ENCODE assay signal across 8 cellular contexts in the genomic region with DNA sequence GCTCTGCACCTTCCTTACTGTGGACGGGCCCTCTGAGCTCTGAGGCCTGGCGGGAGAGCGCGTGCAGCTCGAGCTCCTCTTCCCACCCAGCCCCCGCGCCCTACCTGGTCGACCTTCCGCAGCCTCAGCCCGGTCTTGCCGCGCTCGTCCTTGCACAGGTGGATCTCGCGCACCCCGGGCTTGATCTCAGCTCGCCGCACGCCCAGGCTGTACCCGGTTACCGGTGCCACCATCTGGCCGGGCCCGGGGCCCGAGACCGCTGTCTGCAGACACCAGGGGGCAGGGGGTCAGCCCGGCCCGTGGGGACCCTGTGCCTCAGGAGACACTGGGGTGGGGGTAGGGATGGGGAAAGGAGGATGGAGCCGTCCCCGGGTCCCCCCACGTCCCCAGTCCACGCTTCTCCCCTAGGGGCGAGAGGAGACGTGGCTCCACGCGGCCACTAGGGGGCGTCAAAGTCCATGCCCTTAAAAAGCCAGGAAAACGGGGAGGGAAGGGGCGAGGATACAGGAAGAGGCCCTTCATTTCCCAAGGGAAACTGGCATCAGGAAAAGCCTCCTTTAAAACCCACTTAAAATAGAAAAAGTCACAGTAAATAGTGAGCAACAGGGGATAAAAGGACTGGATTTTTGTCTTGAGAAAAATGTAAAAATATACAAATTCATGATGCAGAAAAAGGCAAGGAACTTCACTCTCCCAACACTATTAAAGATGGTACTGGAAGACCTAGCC. TPM values are rescaled to one million over a fixed set of nuclear protein-coding genes. Genes with fewer than 3 reads are reported as not detected.
A peak's percentile ranks its signal among the peaks of the same experiment; 100 is the strongest.
DNase-seq lines count a peak whose midpoint lies in the region; ATAC-seq, FAIRE-seq and TF ChIP-seq lines count a peak whose summit lies in the region.

No MANE protein-coding gene starts in this region.

- intact Hi-C loops in GM12878 (cut with micrococcal nuclease; ENCODE audit: unreplicated experiment): loop anchor here (1.0 to 10.0 kb wide), 3 partner anchors 84 to 461 kb away; no protein-coding TSS in a partner anchor

- POLR2A ChIA-PET in GM12878 (lab: Charles Lee): no interaction called here

- peaks cover 6% of the 10 kb centered on the region; the same call in 1 of the 2 replicates for H3K4me1 ChIP-seq in GM12878 (ENCODE audit: control insufficient read depth, insufficient read depth, low read length)
- peaks cover 3% of the 10 kb centered on the region; the same call in 1 of the 2 replicates for H3K4me1 ChIP-seq in iPS DF 6.9 (ENCODE audit: control insufficient read depth, insufficient read depth, low read length)

- H3K9me3 ChIP-seq in GM12878 (replicated peaks; ENCODE audit: control insufficient read depth, insufficient read depth, low read length) (no peaks in the 10 kb centered on the region), iPS DF 6.9 (ENCODE audit: control insufficient read depth, insufficient read depth, low read length) (no peaks in the 10 kb centered on the region)

- FAIRE-seq in GM12878 (lab: Jason Lieb, UNC): no peak

- SMC1A ChIA-PET in GM12878 (lab: Charles Lee; ENCODE audit: uncharacterized antibody, unreplicated experiment): interaction anchor here (0.5 to 1.9 kb wide), 9 partner anchors 11 to 220 kb away, joined by 3 to 13 read pairs (median 4); no protein-coding TSS in a partner anchor

- no peak overlapping the region; the same call in 1 of the 2 replicates for H2AFZ ChIP-seq in GM12878 (ENCODE audit: control insufficient read depth, low read depth, low read length)

- in situ Hi-C loops in GM12878 (cut with MboI): loop anchor here (5.0 kb wide), 1 partner anchor 124 kb away; no protein-coding TSS in a partner anchor

- H3K27ac ChIP-seq in GM12878 (ENCODE audit: control insufficient read depth, insufficient read depth) (no peak overlapping the region), iPS DF 6.9 (ENCODE audit: low read length) (no peak overlapping the region)

- H4K20me1 ChIP-seq in GM12878 (ENCODE audit: control insufficient read depth, insufficient read depth): no peaks in the 10 kb centered on the region

- H3K36me3 ChIP-seq in GM12878 (ENCODE audit: control insufficient read depth in 2 of 2, insufficient read depth in 2 of 2, low read length in 1 of 2) (no peaks in the 10 kb centered on the region), iPS DF 6.9 (ENCODE audit: control insufficient read depth, insufficient read depth, low read length) (no peaks in the 10 kb centered on the region)

- peak; percentile 90 for ATAC-seq in GM12878
- no peak for ATAC-seq in HG03565 (IDR thresholded peaks at IDR 0.05; ENCODE audit: unreplicated experiment)
- ATAC-seq in HG02870 (IDR thresholded peaks at IDR 0.05; ENCODE audit: unreplicated experiment): no peak

- RAD21 ChIA-PET in GM12878 (lab: Charles Lee; ENCODE audit: unreplicated experiment): interaction anchor here (1.0 to 2.5 kb wide), 4 partner anchors 78 to 154 kb away, joined by 4 to 14 read pairs (median 8); partner anchors contain the start of gene NSFL1C

- H3K4me3 ChIP-seq in GM12878 (no peak overlapping the region), iPS DF 6.9 (ENCODE audit: low read length) (peak overlapping the region; percentile 51; the same call in 1 of the 2 replicates), skeletal muscle cell (ENCODE audit: low read depth, low read length) (peak overlapping the region; percentile 40)

- DNase-seq in ELF-1 (ENCODE audit: low read depth, low spot score) (peak; percentile 74), NCI-H1105 (lab: John Stamatoyannopoulos, UW) (peak; percentile 67), T-helper 9 cell (peak; percentile 69), GM12878 (ENCODE audit: low read depth, low spot score) (no peak), iPS DF 6.9 (ENCODE audit: low read depth, low spot score) (peak; percentile 57), skeletal muscle cell (ENCODE audit: low read depth) (no peak)

- CTCF ChIA-PET in GM12878 (lab: Yijun Ruan, JAX): interaction anchor here (0.6 to 2.7 kb wide), 12 partner anchors 8 to 196 kb away, joined by 3 to 55 read pairs (median 4); partner anchors contain the start of gene SDCBP2

- TF ChIP-seq CTCF in GM12878 (IDR thresholded peaks at IDR 0.05 in 2 of 3, conservative IDR thresholded peaks at IDR 0.05 in 1 of 3; ENCODE audit: control insufficient read depth in 2 of 3, extremely low read depth in 1 of 3, insufficient read depth in 1 of 3, low read depth in 3 of 3, low read length in 3 of 3): peak; percentile 87 to 92 (median 89)

- H3K79me2 ChIP-seq in GM12878 (ENCODE audit: control insufficient read depth, insufficient read depth, low read length): no peaks in the 10 kb centered on the region

- no peaks in the 10 kb centered on the region for H3K27me3 ChIP-seq in GM12878 (replicated peaks in 1 of 2; ENCODE audit: control insufficient read depth in 2 of 2, insufficient read depth in 2 of 2, low read length in 1 of 2)
- no peaks in the 10 kb centered on the region for H3K27me3 ChIP-seq in iPS DF 6.9 (ENCODE audit: control insufficient read depth, insufficient read depth, low read length)

- no peak overlapping the region for H3K4me2 ChIP-seq in GM12878 (ENCODE audit: control insufficient read depth, insufficient read depth)

- no peak for TF ChIP-seq POLR2A in GM12878 (IDR thresholded peaks at IDR 0.05; ENCODE audit: low read depth, low read length)

- peak; percentile 95 for TF ChIP-seq RAD21 in GM12878 (IDR thresholded peaks at IDR 0.05; ENCODE audit: insufficient read depth, low read depth, low read length)

- 57% methylated on average over 27 of the region's 38 CpGs for WGBS in GM12878 (ENCODE audit: insufficient coverage, insufficient replicate concordance, low lambda C conversion rate, missing lambda C conversion rate)
- no CpG with 5 or more reads among the region's 38 CpGs for WGBS in iPS DF 6.9 (ENCODE audit: insufficient coverage, insufficient read length)

- no peak for TF ChIP-seq EP300 in GM12878 (IDR thresholded peaks at IDR 0.05; ENCODE audit: borderline replicate concordance in 1 of 2, control insufficient read depth in 1 of 2, low read depth in 2 of 2, low read length in 2 of 2)

- no TSS peak for BruUV-seq in GM12878 (replicated peaks; lab: Mats Ljungman, UMichigan)

- H3K9ac ChIP-seq in GM12878 (ENCODE audit: control insufficient read depth, insufficient read depth, low read length): no peak overlapping the region

TF ChIP-seq in GM12878, 131 proteins besides CTCF, POLR2A, EP300 and RAD21 (continues in another document):
- TF ChIP-seq CBFB (IDR thresholded peaks at IDR 0.05; ENCODE audit: low read depth): no peak
- peak; percentile 39 for TF ChIP-seq SMAD1 (IDR thresholded peaks at IDR 0.05; ENCODE audit: low read depth, partially characterized antibody)
- TF ChIP-seq GATAD2B (conservative IDR thresholded peaks at IDR 0.05; ENCODE audit: low read depth): no peak
- TF ChIP-seq, protein P1, sequence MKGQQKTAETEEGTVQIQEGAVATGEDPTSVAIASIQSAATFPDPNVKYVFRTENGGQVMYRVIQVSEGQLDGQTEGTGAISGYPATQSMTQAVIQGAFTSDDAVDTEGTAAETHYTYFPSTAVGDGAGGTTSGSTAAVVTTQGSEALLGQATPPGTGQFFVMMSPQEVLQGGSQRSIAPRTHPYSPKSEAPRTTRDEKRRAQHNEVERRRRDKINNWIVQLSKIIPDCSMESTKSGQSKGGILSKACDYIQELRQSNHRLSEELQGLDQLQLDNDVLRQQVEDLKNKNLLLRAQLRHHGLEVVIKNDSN (IDR thresholded peaks at IDR 0.05; ENCODE audit: borderline replicate concordance, extremely low read length, insufficient read depth, low read depth, low read length): no peak
- TF ChIP-seq TARDBP (IDR thresholded peaks at IDR 0.05; ENCODE audit: borderline replicate concordance): no peak
- TF ChIP-seq CEBPB (IDR thresholded peaks at IDR 0.05; ENCODE audit: borderline replicate concordance in 1 of 2, low read depth in 2 of 2, low read length in 2 of 2): no peak
- peak; percentile 78 for TF ChIP-seq IKZF1 (conservative IDR thresholded peaks at IDR 0.05)
- peak; percentile 64; the same call in 1 of the 2 replicates for TF ChIP-seq EED (IDR thresholded peaks at IDR 0.05; ENCODE audit: low read depth)
- TF ChIP-seq SMAD5 (IDR thresholded peaks at IDR 0.05; ENCODE audit: low read depth): no peak

RNA-seq across cellular contexts. Expression of gene SDCBP2, which starts 15.5 kb away (rescaled TPM):
- total RNA-seq in GM12878 (2013; cell fraction: nucleolus; rRNA removed): 1.3 and 2.6 TPM in 2 replicates
- 0.60 and 1.1 TPM in 2 replicates for total RNA-seq in GM12878 (2014; rRNA removed)
- 0.45 and 0.60 TPM in 2 replicates for total RNA-seq in GM12878 (2014; rRNA removed; fragmentation: Illumina TruSeq; extraction: Trizol)
- 0.77 and 1.5 TPM in 2 replicates for total RNA-seq in GM12878 (2021)
- polyA plus RNA-seq in GM12878 (2011; ENCODE audit: low read depth): 0.91 TPM
- polyA plus RNA-seq in GM12878 (2011; rRNA removed): 1.3 and 1.5 TPM in 2 replicates
- polyA plus RNA-seq in GM12878 (2011; cell fraction: cytosol; rRNA removed): 2.3 and 3.4 TPM in 2 replicates
- 5.3 and 9.1 TPM in 2 replicates for polyA plus RNA-seq in GM12878 (2011; cell fraction: nucleus; rRNA removed)
- polyA plus RNA-seq in GM12878 (2012): 2.0 and 3.7 TPM in 2 replicates
- 0.51 and 0.96 TPM in 2 replicates for polyA plus RNA-seq in GM12878 (2014; fragmentation: Illumina TruSeq; extraction: Trizol)
- polyA plus RNA-seq in GM12878 (2014; fragmentation: Nextera tagmentation; extraction: Ambion mirVana): under 1 TPM in 1 of 2 experiments, not detected in 1; 0.16 TPM
- polyA plus RNA-seq in GM12878 (2014; rRNA removed): 1.3 and 1.9 TPM in 2 replicates
- 1 to 10 TPM; 1.4 to 2.4 TPM for polyA plus RNA-seq in GM12878 (2016; fragmentation: Nextera tagmentation; extraction: Ambion mirVana)
- 0.29 and 1.0 TPM in 2 replicates for polyA minus RNA-seq in GM12878 (2011; rRNA and poly(A)+ RNA removed)
- polyA minus RNA-seq in GM12878 (2011; cell fraction: cytosol; rRNA and poly(A)+ RNA removed): 1.5 TPM in 1 of 2 replicates, not detected in the other
- 0.85 and 1.2 TPM in 2 replicates for polyA minus RNA-seq in GM12878 (2011; cell fraction: nucleus; rRNA and poly(A)+ RNA removed)

RNA-seq across cellular contexts. Expression of gene SNPH, which starts 47.3 kb away (rescaled TPM):
- 0.27 and 0.34 TPM in 2 replicates for total RNA-seq in GM12878 (2013; cell fraction: nucleolus; rRNA removed)
- 0.45 and 0.49 TPM in 2 replicates for total RNA-seq in GM12878 (2014; rRNA removed)
- total RNA-seq in GM12878 (2014; rRNA removed; fragmentation: Illumina TruSeq; extraction: Trizol): 0.13 and 0.14 TPM in 2 replicates
- 0.31 and 0.53 TPM in 2 replicates for total RNA-seq in GM12878 (2021)
- 0.07 TPM for polyA plus RNA-seq in GM12878 (2011; ENCODE audit: low read depth)
- polyA plus RNA-seq in GM12878 (2011; rRNA removed): not detected in 2 replicates
- 0.01 and 0.02 TPM in 2 replicates for polyA plus RNA-seq in GM12878 (2011; cell fraction: cytosol; rRNA removed)
- polyA plus RNA-seq in GM12878 (2011; cell fraction: nucleus; rRNA removed): 0.09 and 0.18 TPM in 2 replicates
- 0.09 and 0.14 TPM in 2 replicates for polyA plus RNA-seq in GM12878 (2012)
- polyA plus RNA-seq in GM12878 (2014; fragmentation: Illumina TruSeq; extraction: Trizol): 0.05 and 0.15 TPM in 2 replicates
- polyA plus RNA-seq in GM12878 (2014; fragmentation: Nextera tagmentation; extraction: Ambion mirVana): under 1 TPM in 1 of 2 experiments, not detected in 1; 0.02 TPM
- 0.27 and 0.40 TPM in 2 replicates for polyA plus RNA-seq in GM12878 (2014; rRNA removed)
- polyA plus RNA-seq in GM12878 (2016; fragmentation: Nextera tagmentation; extraction: Ambion mirVana): under 1 TPM; 0.37 to 0.44 TPM
- not detected in 2 replicates for polyA minus RNA-seq in GM12878 (2011; rRNA and poly(A)+ RNA removed)
- 0.53 TPM in 1 of 2 replicates, not detected in the other for polyA minus RNA-seq in GM12878 (2011; cell fraction: cytosol; rRNA and poly(A)+ RNA removed)
- not detected in 2 replicates for polyA minus RNA-seq in GM12878 (2011; cell fraction: nucleus; rRNA and poly(A)+ RNA removed)

Comparison
In these comparisons a context has a peak if more than half of its experiments do, and no peak if none do; other contexts are left out.
1. DNase-seq: peak in ELF-1 (single experiment), NCI-H1105 (single experiment), T-helper 9 cell (single experiment) and iPS DF 6.9 (single experiment); none in GM12878 (single experiment) and skeletal muscle cell (single experiment).